In the genomic region with DNA sequence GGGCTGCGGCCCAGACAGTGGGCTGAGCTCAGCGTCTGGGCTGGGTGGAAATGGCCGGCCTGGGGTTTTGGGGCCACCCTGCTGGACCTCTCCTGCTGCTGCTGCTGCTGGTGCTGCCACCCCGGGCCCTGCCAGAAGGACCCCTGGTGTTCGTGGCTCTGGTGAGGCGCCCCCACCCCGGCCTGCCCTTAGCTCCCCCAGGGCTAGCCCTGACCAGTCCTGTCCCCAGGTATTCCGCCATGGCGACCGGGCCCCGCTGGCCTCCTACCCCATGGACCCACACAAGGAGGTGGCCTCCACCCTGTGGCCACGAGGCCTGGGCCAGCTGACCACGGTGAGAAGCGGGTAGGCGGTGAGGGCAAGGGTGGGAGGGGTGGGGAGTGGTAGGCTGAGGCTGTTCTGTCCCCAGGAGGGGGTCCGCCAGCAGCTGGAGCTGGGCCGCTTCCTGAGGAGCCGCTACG, we compare ENCODE assay signal across 19 cellular contexts. TPM values are rescaled to one million over a fixed set of nuclear protein-coding genes. Genes with fewer than 3 reads are reported as not detected.
DNase-seq lines count a peak whose midpoint lies in the region; ATAC-seq, FAIRE-seq and TF ChIP-seq lines count a peak whose summit lies in the region.
"Had no signal": no experiment of that assay in that cellular context is flagged by ENCODE, and none has a peak within 500 bp of the region (broad histone marks: within the 10 kb centered on the region; RNA-seq: fewer than 3 reads in every experiment).

A gene with protein sequence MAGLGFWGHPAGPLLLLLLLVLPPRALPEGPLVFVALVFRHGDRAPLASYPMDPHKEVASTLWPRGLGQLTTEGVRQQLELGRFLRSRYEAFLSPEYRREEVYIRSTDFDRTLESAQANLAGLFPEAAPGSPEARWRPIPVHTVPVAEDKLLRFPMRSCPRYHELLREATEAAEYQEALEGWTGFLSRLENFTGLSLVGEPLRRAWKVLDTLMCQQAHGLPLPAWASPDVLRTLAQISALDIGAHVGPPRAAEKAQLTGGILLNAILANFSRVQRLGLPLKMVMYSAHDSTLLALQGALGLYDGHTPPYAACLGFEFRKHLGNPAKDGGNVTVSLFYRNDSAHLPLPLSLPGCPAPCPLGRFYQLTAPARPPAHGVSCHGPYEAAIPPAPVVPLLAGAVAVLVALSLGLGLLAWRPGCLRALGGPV (plus strand): TSS at position 51 of the 461 bp plus-strand sequence. CDS start 0 bp downstream, at position 51.

- no peak within 1 kb of the TSS for H3K4me3 ChIP-seq in Caco-2 (ENCODE audit: low read depth, low read length)
- no peak within 1 kb of the TSS for H3K4me3 ChIP-seq in GM12878
- no peak within 1 kb of the TSS for H3K4me3 ChIP-seq in osteoblast (ENCODE audit: insufficient read depth, low read length)
- H3K4me3 ChIP-seq: BLaER1 treated with 17β-estradiol and CSF1 and Interleukin-3, amounts not matched to agents 10 nM and 100 nM had no signal

- TF ChIP-seq RAD21 in GM12878 (IDR thresholded peaks at IDR 0.05; ENCODE audit: insufficient read depth, low read depth, low read length) = no peak

- DNase-seq in T-helper 2 cell treated with Interferon-gamma antibody and Interleukin-4, amounts not matched to agents 5 μg/mL and 100 μg/mL, for 36 hours (ENCODE audit: low spot score) = no peak
- no peak for DNase-seq in T-helper 2 cell
- no peak for DNase-seq in Caco-2
- no peak for DNase-seq in GM12878 (ENCODE audit: low read depth, low spot score)
- DNase-seq in osteoblast (ENCODE audit: insufficient read length, low spot score, missing footprints) = peak; percentile 75
- no peak for DNase-seq in GF-D8 (lab: John Stamatoyannopoulos, UW)
- no peak for DNase-seq in NOMO-1 treated with dmso at 0.1 percent for 144 hours (lab: John Stamatoyannopoulos, UW; ENCODE audit: unreplicated experiment)
- DNase-seq in stimulated activated naive CD8-positive, alpha-beta T cell treated with anti-CD3 and anti-CD28 coated beads, Interleukin-15, amount 100 ng/mL, for 72 hours = no peak
- DNase-seq: MM.1S, NCI-H1105, NCI-H1694 treated with DMSO at 0.1 percent for 48 hours, NCI-H345, NCI-H748 treated with DMSO at 0.1 percent for 48 hours, SHP77 had no signal

- RAD21 ChIA-PET in GM12878 (lab: Charles Lee; ENCODE audit: unreplicated experiment) = no interaction called here

- POLR2A ChIA-PET in Caco-2 (lab: Charles Lee) = no interaction called here
- POLR2A ChIA-PET in GM12878 (lab: Charles Lee) = no interaction called here

- CTCF ChIA-PET in Caco-2 (lab: Charles Lee) = interaction anchor here (1.0 kb wide), 1 partner anchor 65 kb away, joined by 11 read pairs; no protein-coding TSS in a partner anchor
- CTCF ChIA-PET in GM12878 (lab: Yijun Ruan, JAX) = interaction anchor here (0.8 kb wide), 1 partner anchor 132 kb away, joined by 3 read pairs; no protein-coding TSS in a partner anchor

- no peak within 1 kb of the TSS for H3K27ac ChIP-seq in GM12878 (ENCODE audit: control insufficient read depth, insufficient read depth)
- no peak within 1 kb of the TSS for H3K27ac ChIP-seq in osteoblast (ENCODE audit: low read depth, low read length)
- H3K27ac ChIP-seq: BLaER1 treated with 17β-estradiol and CSF1 and Interleukin-3, amounts not matched to agents 10 nM and 100 nM; KMS-11 had no signal

- TF ChIP-seq CTCF in Caco-2 (IDR thresholded peaks at IDR 0.05; ENCODE audit: insufficient read depth in 1 of 2, low read depth in 1 of 2, low read length in 1 of 2, severe bottlenecking in 1 of 2, unreplicated experiment in 1 of 2) (no peak), GM12878 (IDR thresholded peaks at IDR 0.05 in 2 of 3, conservative IDR thresholded peaks at IDR 0.05 in 1 of 3; ENCODE audit: control insufficient read depth in 2 of 3, extremely low read depth in 1 of 3, insufficient read depth in 1 of 3, low read depth in 3 of 3, low read length in 3 of 3) (no peak), osteoblast (IDR thresholded peaks at IDR 0.05; ENCODE audit: extremely low read depth, low read depth, low read length) (no peak)

- peaks cover 4% of the 10 kb centered on the region for H3K4me1 Mint-ChIP-seq in T-helper 2 cell treated with Interferon-gamma antibody and Interleukin-4, amounts not matched to agents 5 μg/mL and 100 μg/mL, for 36 hours (ENCODE audit: low read depth)
- H3K4me1 Mint-ChIP-seq in Caco-2 (ENCODE audit: low read depth, unreplicated experiment) = peaks cover 7% of the 10 kb centered on the region
- H3K4me1 Mint-ChIP-seq in stimulated activated naive CD8-positive, alpha-beta T cell treated with anti-CD3 and anti-CD28 coated beads, Interleukin-15, amount 100 ng/mL, for 72 hours = peaks cover 13% of the 10 kb centered on the region

- intact Hi-C loops in Caco-2 (cut with micrococcal nuclease; ENCODE audit: unreplicated experiment) = no loop called here
- intact Hi-C loops in GM12878 (cut with micrococcal nuclease; ENCODE audit: unreplicated experiment) = no loop called here

- in situ Hi-C loops in GM12878 (cut with MboI) = no loop called here

- no peak for ATAC-seq in GM12878
- no peak for ATAC-seq in stimulated activated naive CD8-positive, alpha-beta T cell treated with anti-CD3 and anti-CD28 coated beads, Interleukin-15, amount 100 ng/mL, for 72 hours
- ATAC-seq: Panc1 had no signal

- peak; percentile 45 for TF ChIP-seq POLR2A in GM12878 (IDR thresholded peaks at IDR 0.05; ENCODE audit: low read depth, low read length)

- H3K9me3 ChIP-seq in Caco-2 (no peaks in the 10 kb centered on the region), GM12878 (replicated peaks; ENCODE audit: control insufficient read depth, insufficient read depth, low read length) (no peaks in the 10 kb centered on the region), osteoblast (ENCODE audit: low read depth, low read length) (no peaks in the 10 kb centered on the region)
- H3K9me3 ChIP-seq: BLaER1 treated with 17β-estradiol and CSF1 and Interleukin-3, amounts not matched to agents 10 nM and 100 nM had no signal

- H3K4me2 ChIP-seq in GM12878 (ENCODE audit: control insufficient read depth, insufficient read depth) = no peak within 1 kb of the TSS
- H3K4me2 ChIP-seq in osteoblast (ENCODE audit: insufficient read depth, low read length) = no peak within 1 kb of the TSS
- H3K4me2 ChIP-seq: BLaER1 treated with 17β-estradiol and CSF1 and Interleukin-3, amounts not matched to agents 10 nM and 100 nM; KMS-11 had no signal

- no peak within 1 kb of the TSS for H3K4me3 Mint-ChIP-seq in T-helper 2 cell treated with Interferon-gamma antibody and Interleukin-4, amounts not matched to agents 5 μg/mL and 100 μg/mL, for 36 hours
- H3K4me3 Mint-ChIP-seq in Caco-2 (ENCODE audit: unreplicated experiment) = peak within 1 kb of the TSS; percentile 20
- H3K4me3 Mint-ChIP-seq in stimulated activated naive CD8-positive, alpha-beta T cell treated with anti-CD3 and anti-CD28 coated beads, Interleukin-15, amount 100 ng/mL, for 72 hours = no peak within 1 kb of the TSS

- H3K9ac ChIP-seq in GM12878 (ENCODE audit: control insufficient read depth, insufficient read depth, low read length) = no peak within 1 kb of the TSS
- H3K9ac ChIP-seq: BLaER1 treated with 17β-estradiol and CSF1 and Interleukin-3, amounts not matched to agents 10 nM and 100 nM; KMS-11 had no signal

- peaks cover 3% of the 10 kb centered on the region for H3K36me3 Mint-ChIP-seq in T-helper 2 cell treated with Interferon-gamma antibody and Interleukin-4, amounts not matched to agents 5 μg/mL and 100 μg/mL, for 36 hours (ENCODE audit: low read depth)
- peaks cover 72% of the 10 kb centered on the region for H3K36me3 Mint-ChIP-seq in Caco-2 (ENCODE audit: insufficient read depth, unreplicated experiment)

- no peaks in the 10 kb centered on the region for H3K9me3 Mint-ChIP-seq in T-helper 2 cell treated with Interferon-gamma antibody and Interleukin-4, amounts not matched to agents 5 μg/mL and 100 μg/mL, for 36 hours
- no peaks in the 10 kb centered on the region for H3K9me3 Mint-ChIP-seq in Caco-2 (ENCODE audit: unreplicated experiment)
- no peaks in the 10 kb centered on the region for H3K9me3 Mint-ChIP-seq in stimulated activated naive CD8-positive, alpha-beta T cell treated with anti-CD3 and anti-CD28 coated beads, Interleukin-15, amount 100 ng/mL, for 72 hours

- no peaks in the 10 kb centered on the region for H3K27me3 Mint-ChIP-seq in T-helper 2 cell treated with Interferon-gamma antibody and Interleukin-4, amounts not matched to agents 5 μg/mL and 100 μg/mL, for 36 hours (ENCODE audit: low read depth)
- peaks cover 7% of the 10 kb centered on the region for H3K27me3 Mint-ChIP-seq in Caco-2 (ENCODE audit: insufficient read depth, unreplicated experiment)
- no peaks in the 10 kb centered on the region for H3K27me3 Mint-ChIP-seq in stimulated activated naive CD8-positive, alpha-beta T cell treated with anti-CD3 and anti-CD28 coated beads, Interleukin-15, amount 100 ng/mL, for 72 hours

- TF ChIP-seq EP300 in GM12878 (IDR thresholded peaks at IDR 0.05; ENCODE audit: borderline replicate concordance in 1 of 2, control insufficient read depth in 1 of 2, low read depth in 2 of 2, low read length in 2 of 2) = no peak

- H3K79me2 ChIP-seq in GM12878 (ENCODE audit: control insufficient read depth, insufficient read depth, low read length) = no peaks in the 10 kb centered on the region
- H3K79me2 ChIP-seq in osteoblast (ENCODE audit: insufficient read depth, low read length) = no peaks in the 10 kb centered on the region

- no peak for FAIRE-seq in GM12878 (lab: Jason Lieb, UNC)
- FAIRE-seq: GM19239 had no signal

- SMC1A ChIA-PET in GM12878 (lab: Charles Lee; ENCODE audit: uncharacterized antibody, unreplicated experiment) = interaction anchor here (2.9 kb wide), 1 partner anchor 132 kb away, joined by 13 read pairs; no protein-coding TSS in a partner anchor

- H3K36me3 ChIP-seq in Caco-2 (ENCODE audit: control insufficient read depth, insufficient read depth, low read length) = no peaks in the 10 kb centered on the region
- H3K36me3 ChIP-seq in GM12878 (ENCODE audit: control insufficient read depth in 2 of 2, insufficient read depth in 2 of 2, low read length in 1 of 2) = no peaks in the 10 kb centered on the region
- H3K36me3 ChIP-seq in osteoblast (ENCODE audit: insufficient read depth, low read length) = no peaks in the 10 kb centered on the region

- no peaks in the 10 kb centered on the region; the same call in 1 of the 2 replicates for H4K20me1 ChIP-seq in GM12878 (ENCODE audit: control insufficient read depth, insufficient read depth)
- H4K20me1 ChIP-seq in osteoblast (ENCODE audit: insufficient read depth, low read length) = no peaks in the 10 kb centered on the region

- H3K27me3 ChIP-seq in Caco-2 (replicated peaks; ENCODE audit: control insufficient read depth, insufficient read depth, low read length) (no peaks in the 10 kb centered on the region), GM12878 (replicated peaks in 1 of 2; ENCODE audit: control insufficient read depth in 2 of 2, insufficient read depth in 2 of 2, low read length in 1 of 2) (no peaks in the 10 kb centered on the region), osteoblast (ENCODE audit: insufficient read depth, low read length) (no peaks in the 10 kb centered on the region)
- H3K27me3 ChIP-seq: BLaER1 treated with 17β-estradiol and CSF1 and Interleukin-3, amounts not matched to agents 10 nM and 100 nM had no signal

- H2AFZ ChIP-seq in GM12878 (ENCODE audit: control insufficient read depth, low read depth, low read length) (no peak within 1 kb of the TSS), osteoblast (ENCODE audit: low read length) (no peak within 1 kb of the TSS)

- H3K4me1 ChIP-seq in Caco-2 = no peaks in the 10 kb centered on the region
- peaks cover 5% of the 10 kb centered on the region for H3K4me1 ChIP-seq in GM12878 (ENCODE audit: control insufficient read depth, insufficient read depth, low read length)
- no peaks in the 10 kb centered on the region for H3K4me1 ChIP-seq in osteoblast (ENCODE audit: insufficient read depth, low read length)

- no TSS peak for BruUV-seq in Caco-2 (replicated peaks; lab: Mats Ljungman, UMichigan)
- no TSS peak for BruUV-seq in GM12878 (replicated peaks; lab: Mats Ljungman, UMichigan)

- WGBS in GM12878 (ENCODE audit: insufficient coverage, insufficient replicate concordance, low lambda C conversion rate, missing lambda C conversion rate) = 89% methylated on average over 18 of the region's 19 CpGs

- peak within 1 kb of the TSS; percentile 10 for H3K27ac Mint-ChIP-seq in T-helper 2 cell treated with Interferon-gamma antibody and Interleukin-4, amounts not matched to agents 5 μg/mL and 100 μg/mL, for 36 hours
- H3K27ac Mint-ChIP-seq in Caco-2 (ENCODE audit: unreplicated experiment) = peak within 1 kb of the TSS; percentile 36
- H3K27ac Mint-ChIP-seq in stimulated activated naive CD8-positive, alpha-beta T cell treated with anti-CD3 and anti-CD28 coated beads, Interleukin-15, amount 100 ng/mL, for 72 hours = peak within 1 kb of the TSS in 1 of 2 donors; percentile 65

RNA-seq across cellular contexts. Expression of the gene that starts here (rescaled TPM):
- not detected in 2 replicates for total RNA-seq in Caco-2 (2022)
- not detected in 2 replicates for total RNA-seq in GM12878 (2013; cell fraction: nucleolus; rRNA removed)
- not detected in 2 replicates for total RNA-seq in GM12878 (2014; rRNA removed)
- total RNA-seq in GM12878 (2014; rRNA removed; fragmentation: Illumina TruSeq; extraction: Trizol) = not detected in 2 replicates
- total RNA-seq in GM12878 (2021) = not detected in 2 replicates
- polyA plus RNA-seq in GM12878 (2011; ENCODE audit: low read depth) = not detected
- not detected in 2 replicates for polyA plus RNA-seq in GM12878 (2011; rRNA removed)
- not detected in 2 replicates for polyA plus RNA-seq in GM12878 (2011; cell fraction: cytosol; rRNA removed)
- not detected in 2 replicates for polyA plus RNA-seq in GM12878 (2011; cell fraction: nucleus; rRNA removed)
- polyA plus RNA-seq in GM12878 (2012) = not detected in 2 replicates
- not detected in 2 replicates for polyA plus RNA-seq in GM12878 (2014; fragmentation: Illumina TruSeq; extraction: Trizol)
- polyA plus RNA-seq in GM12878 (2014; fragmentation: Nextera tagmentation; extraction: Ambion mirVana) = not detected
- not detected in 2 replicates for polyA plus RNA-seq in GM12878 (2014; rRNA removed)
- not detected for polyA plus RNA-seq in GM12878 (2016; fragmentation: Nextera tagmentation; extraction: Ambion mirVana)
- polyA minus RNA-seq in GM12878 (2011; rRNA and poly(A)+ RNA removed) = not detected in 2 replicates
- not detected in 2 replicates for polyA minus RNA-seq in GM12878 (2011; cell fraction: cytosol; rRNA and poly(A)+ RNA removed)
- not detected in 2 replicates for polyA minus RNA-seq in GM12878 (2011; cell fraction: nucleus; rRNA and poly(A)+ RNA removed)
- total RNA-seq in osteoblast = not detected in 2 replicates
- total RNA-seq: A172 had no signal

Comparison
In these comparisons a context has a peak if more than half of its experiments do, and no peak if none do; other contexts are left out.
1. Peak in DNase-seq in osteoblast; RNA of the gene not detected or under 1 TPM.